Comparison of ENCODE assay signal across 36 cellular contexts in genomic region chr17:73768691-73769090, GRCh38.
"Had no signal": no experiment of that assay in that cellular context is flagged by ENCODE, and none has a peak within 500 bp of the region (broad histone marks: within the 10 kb centered on the region; RNA-seq: fewer than 3 reads in every experiment).

No MANE protein-coding gene starts in this region.

- H3K36me3 Mint-ChIP-seq: activated CD8-positive, alpha-beta memory T cell treated with anti-CD3 and anti-CD28 coated beads, Interleukin-2, amount 10 ng/mL, durations not matched to agents 7 days and 5 days; activated naive CD4-positive, alpha-beta T cell treated with anti-CD3 and anti-CD28 coated beads, Interleukin-2, amount 50 U/mL, for 72 hours; activated naive CD8-positive, alpha-beta T cell treated with anti-CD3 and anti-CD28 coated beads for 36 hours had no signal

- ATAC-seq: activated CD4-positive, alpha-beta T cell treated with anti-CD3 and anti-CD28 coated beads for 36 hours; activated CD8-positive, alpha-beta memory T cell treated with anti-CD3 and anti-CD28 coated beads, Interleukin-2, amount 10 ng/mL, durations not matched to agents 7 days and 5 days; activated CD8-positive, alpha-beta T cell treated with anti-CD3 and anti-CD28 coated beads, Interleukin-2, amount 10 ng/mL, durations not matched to agents 7 days and 5 days; activated naive CD4-positive, alpha-beta T cell treated with anti-CD3 and anti-CD28 coated beads, Interleukin-2, amount 50 U/mL, for 72 hours; activated T-helper 17 cell treated with anti-CD3 and anti-CD28 coated beads, Interleukin-2, amount 50 U/mL, for 72 hours; body of pancreas had no signal

- H3K9me3 ChIP-seq: adrenal gland, body of pancreas had no signal

- DNase-seq: activated B cell treated with CpG ODN at 0.5 μM for 24 hours; activated CD4-positive, alpha-beta memory T cell treated with anti-CD3 and anti-CD28 coated beads, Interleukin-2, amount 10 ng/mL, durations not matched to agents 7 days and 5 days; activated CD4-positive, alpha-beta T cell treated with anti-CD3 and anti-CD28 coated beads for 36 hours; activated CD4-positive, alpha-beta T cell treated with anti-CD3 and anti-CD28 coated beads for 48 hours; activated CD4-positive, alpha-beta T cell treated with anti-CD3 and anti-CD28 coated beads, Interleukin-2, amount 10 ng/mL, durations not matched to agents 7 days and 5 days; activated CD4-positive, alpha-beta T cell treated with anti-CD3 and anti-CD28 coated beads, Interleukin-2, amount 50 U/mL, for 48 hours; activated CD4-positive, CD25-positive, alpha-beta regulatory T cell treated with anti-CD3 and anti-CD28 coated beads, Interleukin-2, amount 50 U/mL, for 72 hours; activated CD8-positive, alpha-beta memory T cell treated with anti-CD3 and anti-CD28 coated beads for 24 hours; activated CD8-positive, alpha-beta memory T cell treated with anti-CD3 and anti-CD28 coated beads, Interleukin-2, amount 10 ng/mL, durations not matched to agents 7 days and 5 days; activated CD8-positive, alpha-beta memory T cell treated with anti-CD3 and anti-CD28 coated beads, Interleukin-2, amount 50 U/mL, for 48 hours; activated CD8-positive, alpha-beta T cell treated with anti-CD3 and anti-CD28 coated beads, Interleukin-2, amount 10 ng/mL, durations not matched to agents 7 days and 5 days; activated effector memory CD4-positive, alpha-beta T cell treated with anti-CD3 and anti-CD28 coated beads, Interleukin-2, amount 50 U/mL, for 16 hours; activated gamma-delta T cell treated with Interleukin-2 at 50 U/mL for 16 hours; activated naive CD4-positive, alpha-beta T cell; activated naive CD4-positive, alpha-beta T cell treated with anti-CD3 and anti-CD28 coated beads for 36 hours; activated naive CD4-positive, alpha-beta T cell treated with anti-CD3 and anti-CD28 coated beads, Interleukin-2, amount 50 U/mL, for 16 hours; activated naive CD8-positive, alpha-beta T cell treated with anti-CD3 and anti-CD28 coated beads for 36 hours; activated T-cell treated with anti-CD3 and anti-CD28 coated beads, Interleukin-2, amount 50 U/mL, for 24 hours; activated T-cell treated with anti-CD3 and anti-CD28 coated beads, Interleukin-2, amount 50 U/mL, for 48 hours; adrenal gland; amniotic stem cell; aorta; body of pancreas; caudate nucleus; cerebellar nuclear complex; T-helper 1 cell; T-helper 2 cell; T-helper 9 cell had no signal

- H3K4me3 Mint-ChIP-seq: activated B cell treated with CpG ODN at 0.5 μM for 24 hours; activated CD4-positive, alpha-beta memory T cell treated with anti-CD3 and anti-CD28 coated beads, Interleukin-2, amount 10 ng/mL, durations not matched to agents 7 days and 5 days; activated CD4-positive, alpha-beta T cell treated with anti-CD3 and anti-CD28 coated beads for 36 hours; activated CD4-positive, alpha-beta T cell treated with anti-CD3 and anti-CD28 coated beads, Interleukin-2, amount 10 ng/mL, durations not matched to agents 7 days and 5 days; activated CD8-positive, alpha-beta memory T cell treated with anti-CD3 and anti-CD28 coated beads, Interleukin-2, amount 10 ng/mL, durations not matched to agents 7 days and 5 days; activated CD8-positive, alpha-beta T cell treated with anti-CD3 and anti-CD28 coated beads, Interleukin-2, amount 10 ng/mL, durations not matched to agents 7 days and 5 days; activated naive CD4-positive, alpha-beta T cell treated with anti-CD3 and anti-CD28 coated beads for 36 hours; activated naive CD8-positive, alpha-beta T cell treated with anti-CD3 and anti-CD28 coated beads for 36 hours; activated T-cell treated with anti-CD3 and anti-CD28 coated beads, Interleukin-2, amount 50 U/mL, for 24 hours; activated T-helper 1 cell treated with anti-CD3 and anti-CD28 coated beads, Interleukin-12 subunit alpha, Interleukin-12 subunit beta, Interleukin-2, Interleukin-4 antibody, amounts not matched to agents 30 ng/mL and 10 ng/mL and 1 ng/mL, durations not matched to agents 14 hours and 24 hours and 36 hours; activated T-helper 17 cell treated with anti-CD3 and anti-CD28 coated beads, Interleukin-2, amount 50 U/mL, for 72 hours; central memory CD8-positive, alpha-beta T cell; T-helper 1 cell treated with Interleukin-12 subunit alpha and Interleukin-12 subunit beta and Interleukin-4 antibody, amounts not matched to agents 30 μg/mL and 1 μg/mL, for 36 hours; T-helper 2 cell treated with Interferon-gamma antibody and Interleukin-4, amounts not matched to agents 5 μg/mL and 100 μg/mL, for 36 hours had no signal

- H3K27ac Mint-ChIP-seq: activated B cell treated with CpG ODN at 0.5 μM for 24 hours; activated CD4-positive, alpha-beta memory T cell treated with anti-CD3 and anti-CD28 coated beads, Interleukin-2, amount 10 ng/mL, durations not matched to agents 7 days and 5 days; activated CD4-positive, alpha-beta T cell treated with anti-CD3 and anti-CD28 coated beads for 36 hours; activated CD4-positive, alpha-beta T cell treated with anti-CD3 and anti-CD28 coated beads, Interleukin-2, amount 10 ng/mL, durations not matched to agents 7 days and 5 days; activated CD8-positive, alpha-beta memory T cell treated with anti-CD3 and anti-CD28 coated beads, Interleukin-2, amount 10 ng/mL, durations not matched to agents 7 days and 5 days; activated CD8-positive, alpha-beta T cell treated with anti-CD3 and anti-CD28 coated beads, Interleukin-2, amount 10 ng/mL, durations not matched to agents 7 days and 5 days; activated naive CD4-positive, alpha-beta T cell treated with anti-CD3 and anti-CD28 coated beads for 36 hours; activated naive CD4-positive, alpha-beta T cell treated with anti-CD3 and anti-CD28 coated beads, Interleukin-2, amount 50 U/mL, for 72 hours; activated naive CD8-positive, alpha-beta T cell treated with anti-CD3 and anti-CD28 coated beads for 36 hours; activated T-cell treated with anti-CD3 and anti-CD28 coated beads, Interleukin-2, amount 50 U/mL, for 24 hours; activated T-helper 1 cell treated with anti-CD3 and anti-CD28 coated beads, Interleukin-12 subunit alpha, Interleukin-12 subunit beta, Interleukin-2, Interleukin-4 antibody, amounts not matched to agents 30 ng/mL and 10 ng/mL and 1 ng/mL, durations not matched to agents 14 hours and 24 hours and 36 hours; activated T-helper 17 cell treated with anti-CD3 and anti-CD28 coated beads, Interleukin-2, amount 50 U/mL, for 72 hours; T-helper 1 cell treated with Interleukin-12 subunit alpha and Interleukin-12 subunit beta and Interleukin-4 antibody, amounts not matched to agents 30 μg/mL and 1 μg/mL, for 36 hours; T-helper 2 cell treated with Interferon-gamma antibody and Interleukin-4, amounts not matched to agents 5 μg/mL and 100 μg/mL, for 36 hours had no signal

- H3K4me1 Mint-ChIP-seq: activated B cell treated with CpG ODN at 0.5 μM for 24 hours; activated CD4-positive, alpha-beta memory T cell treated with anti-CD3 and anti-CD28 coated beads, Interleukin-2, amount 10 ng/mL, durations not matched to agents 7 days and 5 days; activated CD4-positive, alpha-beta T cell treated with anti-CD3 and anti-CD28 coated beads for 36 hours; activated CD4-positive, alpha-beta T cell treated with anti-CD3 and anti-CD28 coated beads, Interleukin-2, amount 10 ng/mL, durations not matched to agents 7 days and 5 days; activated CD8-positive, alpha-beta memory T cell treated with anti-CD3 and anti-CD28 coated beads, Interleukin-2, amount 10 ng/mL, durations not matched to agents 7 days and 5 days; activated naive CD8-positive, alpha-beta T cell treated with anti-CD3 and anti-CD28 coated beads for 36 hours; central memory CD8-positive, alpha-beta T cell had no signal

- H3K27me3 ChIP-seq: adrenal gland, body of pancreas, cardiac muscle cell had no signal

- H3K27me3 Mint-ChIP-seq: activated CD4-positive, alpha-beta T cell treated with anti-CD3 and anti-CD28 coated beads for 36 hours; activated naive CD8-positive, alpha-beta T cell treated with anti-CD3 and anti-CD28 coated beads for 36 hours; activated T-cell treated with anti-CD3 and anti-CD28 coated beads, Interleukin-2, amount 50 U/mL, for 24 hours had no signal

- H3K36me3 ChIP-seq: adrenal gland, cardiac muscle cell had no signal

- H3K4me3 ChIP-seq: adrenal gland, body of pancreas, cardiac muscle cell had no signal

- H3K9me3 Mint-ChIP-seq: activated B cell treated with CpG ODN at 0.5 μM for 24 hours; activated CD4-positive, alpha-beta memory T cell treated with anti-CD3 and anti-CD28 coated beads, Interleukin-2, amount 10 ng/mL, durations not matched to agents 7 days and 5 days; activated CD4-positive, alpha-beta T cell treated with anti-CD3 and anti-CD28 coated beads, Interleukin-2, amount 10 ng/mL, durations not matched to agents 7 days and 5 days; activated naive CD4-positive, alpha-beta T cell treated with anti-CD3 and anti-CD28 coated beads for 36 hours; activated naive CD4-positive, alpha-beta T cell treated with anti-CD3 and anti-CD28 coated beads, Interleukin-2, amount 50 U/mL, for 72 hours; activated naive CD8-positive, alpha-beta T cell treated with anti-CD3 and anti-CD28 coated beads for 36 hours; activated T-cell treated with anti-CD3 and anti-CD28 coated beads, Interleukin-2, amount 50 U/mL, for 24 hours; activated T-helper 1 cell treated with anti-CD3 and anti-CD28 coated beads, Interleukin-12 subunit alpha, Interleukin-12 subunit beta, Interleukin-2, Interleukin-4 antibody, amounts not matched to agents 30 ng/mL and 10 ng/mL and 1 ng/mL, durations not matched to agents 14 hours and 24 hours and 36 hours; activated T-helper 17 cell treated with anti-CD3 and anti-CD28 coated beads, Interleukin-2, amount 50 U/mL, for 72 hours; central memory CD8-positive, alpha-beta T cell; T-helper 1 cell treated with Interleukin-12 subunit alpha and Interleukin-12 subunit beta and Interleukin-4 antibody, amounts not matched to agents 30 μg/mL and 1 μg/mL, for 36 hours; T-helper 2 cell treated with Interferon-gamma antibody and Interleukin-4, amounts not matched to agents 5 μg/mL and 100 μg/mL, for 36 hours had no signal

- H3K27ac ChIP-seq: adrenal gland, body of pancreas, cardiac muscle cell, VCaP had no signal
